Comparison of ENCODE assay signal across 14 cellular contexts in genomic region chr12:93128332-93128707, GRCh38.
DNase-seq lines count a peak whose midpoint lies in the region; ATAC-seq and TF ChIP-seq lines count a peak whose summit lies in the region.
"Had no signal": no experiment of that assay in that cellular context is flagged by ENCODE, and none has a peak within 500 bp of the region (broad histone marks: within the 10 kb centered on the region; RNA-seq: fewer than 3 reads in every experiment).

No MANE protein-coding gene starts in this region.

- peaks cover 6 to 37% of the 10 kb centered on the region in 2 donors for H3K4me1 ChIP-seq in left lung
- peaks cover 4% of the 10 kb centered on the region for H3K4me1 ChIP-seq in testis

- peak; percentile 91 for DNase-seq in NCI-H128 (lab: John Stamatoyannopoulos, UW; ENCODE audit: unreplicated experiment)
- DNase-seq in RWPE1 (ENCODE audit: low spot score): no peak
- peak; percentile 58 to 78 for DNase-seq in left lung
- no peak for DNase-seq in testis
- DNase-seq in stimulated activated CD4-positive, alpha-beta T cell treated with anti-CD3 and anti-CD28 coated beads, Interleukin-2, amount 100 ng/mL, for 48 hours: no peak
- DNase-seq in T1000 (lab: John Stamatoyannopoulos, UW): no peak
- DNase-seq in iPS-NIHi11 (ENCODE audit: low spot score): no peak
- DNase-seq: activated CD4-positive, alpha-beta memory T cell treated with anti-CD3 and anti-CD28 coated beads for 36 hours; caudate nucleus; NCI-H1436 treated with DMSO at 0.1 percent for 48 hours; stimulated activated CD4-positive, alpha-beta T cell treated with anti-CD3 and anti-CD28 coated beads, Interleukin-4, amount 100 ng/mL, for 4 hours; T-helper 17 cell had no signal

- no peaks in the 10 kb centered on the region for H3K9me3 ChIP-seq in left lung
- H3K9me3 ChIP-seq in testis: no peaks in the 10 kb centered on the region
- H3K9me3 ChIP-seq: BLaER1 had no signal

- H3K27me3 ChIP-seq in left lung: no peaks in the 10 kb centered on the region
- no peaks in the 10 kb centered on the region for H3K27me3 ChIP-seq in testis
- H3K27me3 ChIP-seq: BLaER1 had no signal

- ATAC-seq in left lung (peak; percentile 84), HG02623 (IDR thresholded peaks at IDR 0.05; ENCODE audit: unreplicated experiment) (no peak)
- ATAC-seq: T-helper 17 cell had no signal

- CTCF ChIA-PET in RWPE1 (lab: Yijun Ruan, JAX): interaction anchor here (0.6 to 1.8 kb wide), 9 partner anchors 10 to 253 kb away, joined by 3 to 7 read pairs (median 4); no protein-coding TSS in a partner anchor

- TF ChIP-seq CTCF in RWPE1 (conservative IDR thresholded peaks at IDR 0.05; ENCODE audit: low read depth): no peak
- TF ChIP-seq CTCF in left lung (IDR thresholded peaks at IDR 0.05): no peak
- no peak for TF ChIP-seq CTCF in testis (IDR thresholded peaks at IDR 0.05)

- WGBS in testis, 2 donors: 80 to 94% methylated on average over 6 of the region's 6 CpGs

- intact Hi-C loops in left lung (cut with DNase I): no loop called here
- intact Hi-C loops in testis (cut with DNase I; ENCODE audit: low total_unique reads): no loop called here

- H3K36me3 ChIP-seq in left lung (no peaks in the 10 kb centered on the region), testis (ENCODE audit: low read depth, missing control alignments) (no peaks in the 10 kb centered on the region)
- H3K36me3 ChIP-seq: BLaER1 had no signal

- H3K4me3 ChIP-seq in left lung: no peak overlapping the region
- no peak overlapping the region for H3K4me3 ChIP-seq in testis
- H3K4me3 ChIP-seq: BLaER1 had no signal

- peak overlapping the region; percentile 82 for H3K27ac ChIP-seq in RWPE1
- peak overlapping the region; percentile 75 for H3K27ac ChIP-seq in left lung
- peak overlapping the region; percentile 27 to 37 for H3K27ac ChIP-seq in testis
- H3K27ac ChIP-seq: BLaER1 had no signal

- POLR2A ChIA-PET in RWPE1 (lab: Yijun Ruan, JAX; ENCODE audit: low non-redundant PET): no interaction called here

- TF ChIP-seq POLR2A in testis (IDR thresholded peaks at IDR 0.05): no peak

Comparison
In these comparisons a context has a peak if more than half of its experiments do, and no peak if none do; other contexts are left out.
1. DNase-seq: peak in NCI-H128 (single experiment) and left lung (2 of 2); none in RWPE1 (single experiment), testis (single experiment), stimulated activated CD4-positive, alpha-beta T cell treated with anti-CD3 and anti-CD28 coated beads, Interleukin-2, amount 100 ng/mL, for 48 hours (0 of 2), T1000 (single experiment) and iPS-NIHi11 (single experiment).
2. H3K27ac ChIP-seq: peak in every context shown above with its lines; median percentile 82 in RWPE1; 75 in left lung; 32 in testis.